ENCODE assay signal across 1 cellular context in the genomic region with DNA sequence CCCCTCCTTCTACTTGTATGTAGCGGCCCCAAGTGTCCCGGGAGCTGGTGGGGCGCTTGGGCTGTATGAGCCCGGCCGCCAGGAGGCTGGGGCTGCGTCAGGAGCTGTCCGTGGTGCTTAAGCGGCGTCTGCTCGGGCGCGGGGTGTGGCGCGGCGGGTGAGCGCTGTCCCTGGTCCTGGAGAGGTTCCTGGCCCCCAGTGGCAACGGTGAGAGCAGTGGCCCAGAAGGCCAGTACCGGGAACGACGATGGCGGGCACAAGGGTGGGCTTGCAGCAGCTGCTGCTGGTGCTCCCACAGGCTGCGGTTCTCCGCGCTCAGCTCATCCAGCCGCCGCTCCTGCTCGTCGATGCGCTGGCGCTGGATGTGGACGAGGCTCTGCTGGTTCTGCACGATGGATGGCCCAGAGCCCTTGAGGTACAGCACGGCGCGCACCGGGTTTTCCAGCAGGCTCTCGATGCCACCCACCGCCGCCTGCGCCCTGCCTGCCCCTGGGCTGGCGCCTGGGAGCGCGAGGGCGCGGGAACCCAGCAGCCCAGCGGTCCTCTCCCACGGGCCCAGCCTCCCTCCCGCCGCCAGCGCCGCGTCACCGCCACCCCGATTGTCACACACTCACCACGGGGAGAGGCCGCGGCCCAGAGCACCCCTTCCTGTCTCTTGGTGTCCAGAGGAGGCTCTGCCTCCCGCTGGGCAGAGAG.
TF ChIP-seq lines count a peak whose summit lies in the region.

No MANE protein-coding gene starts in this region.

TF ChIP-seq in HepG2, 621 proteins besides CTCF, POLR2A, EP300 and RAD21 (continued from another document and continues in another):
- TF ChIP-seq, protein P1, sequence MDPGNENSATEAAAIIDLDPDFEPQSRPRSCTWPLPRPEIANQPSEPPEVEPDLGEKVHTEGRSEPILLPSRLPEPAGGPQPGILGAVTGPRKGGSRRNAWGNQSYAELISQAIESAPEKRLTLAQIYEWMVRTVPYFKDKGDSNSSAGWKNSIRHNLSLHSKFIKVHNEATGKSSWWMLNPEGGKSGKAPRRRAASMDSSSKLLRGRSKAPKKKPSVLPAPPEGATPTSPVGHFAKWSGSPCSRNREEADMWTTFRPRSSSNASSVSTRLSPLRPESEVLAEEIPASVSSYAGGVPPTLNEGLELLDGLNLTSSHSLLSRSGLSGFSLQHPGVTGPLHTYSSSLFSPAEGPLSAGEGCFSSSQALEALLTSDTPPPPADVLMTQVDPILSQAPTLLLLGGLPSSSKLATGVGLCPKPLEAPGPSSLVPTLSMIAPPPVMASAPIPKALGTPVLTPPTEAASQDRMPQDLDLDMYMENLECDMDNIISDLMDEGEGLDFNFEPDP (CRISPR knock-in tag; conservative IDR thresholded peaks at IDR 0.05): peak; percentile 100
- TF ChIP-seq, protein P2, sequence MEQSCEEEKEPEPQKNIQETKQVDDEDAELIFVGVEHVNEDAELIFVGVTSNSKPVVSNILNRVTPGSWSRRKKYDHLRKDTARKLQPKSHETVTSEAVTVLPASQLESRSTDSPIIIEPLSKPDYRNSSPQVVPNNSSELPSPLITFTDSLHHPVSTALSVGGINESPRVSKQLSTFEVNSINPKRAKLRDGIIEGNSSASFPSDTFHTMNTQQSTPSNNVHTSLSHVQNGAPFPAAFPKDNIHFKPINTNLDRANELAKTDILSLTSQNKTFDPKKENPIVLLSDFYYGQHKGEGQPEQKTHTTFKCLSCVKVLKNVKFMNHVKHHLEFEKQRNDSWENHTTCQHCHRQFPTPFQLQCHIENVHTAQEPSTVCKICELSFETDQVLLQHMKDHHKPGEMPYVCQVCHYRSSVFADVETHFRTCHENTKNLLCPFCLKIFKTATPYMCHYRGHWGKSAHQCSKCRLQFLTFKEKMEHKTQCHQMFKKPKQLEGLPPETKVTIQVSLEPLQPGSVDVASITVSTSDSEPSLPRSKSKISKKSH (CRISPR knock-in tag; IDR thresholded peaks at IDR 0.05; ENCODE audit: borderline replicate concordance): peak; percentile 100
- TF ChIP-seq ZNF468 (CRISPR knock-in tag; IDR thresholded peaks at IDR 0.05) (peak; percentile 100), HNRNPL (IDR thresholded peaks at IDR 0.05; ENCODE audit: low read depth, low read length) (no peak), SRSF9 (IDR thresholded peaks at IDR 0.05; ENCODE audit: borderline replicate concordance, insufficient read depth, low read depth, low read length, poor library complexity, severe bottlenecking) (no peak), ZMAT3 (CRISPR knock-in tag; conservative IDR thresholded peaks at IDR 0.05) (peak; percentile 100), ZNF24 (IDR thresholded peaks at IDR 0.05) (no peak), ZNF138 (CRISPR knock-in tag; IDR thresholded peaks at IDR 0.05; ENCODE audit: low read depth) (peak; percentile 100), RFX1 (IDR thresholded peaks at IDR 0.05) (no peak), SPEN (CRISPR knock-in tag; IDR thresholded peaks at IDR 0.05; ENCODE audit: low read depth) (peak; percentile 97), ZNF83 (CRISPR knock-in tag; IDR thresholded peaks at IDR 0.05; ENCODE audit: borderline replicate concordance) (peak; percentile 100), TBP (CRISPR knock-in tag; IDR thresholded peaks at IDR 0.05) (no peak), ZBTB20 (CRISPR knock-in tag; IDR thresholded peaks at IDR 0.05; ENCODE audit: borderline replicate concordance, low read depth) (peak; percentile 100), GZF1 (CRISPR knock-in tag; IDR thresholded peaks at IDR 0.05) (peak; percentile 96), ZNF17 (CRISPR knock-in tag; IDR thresholded peaks at IDR 0.05) (peak; percentile 99), ZZZ3 (CRISPR knock-in tag; IDR thresholded peaks at IDR 0.05; ENCODE audit: borderline replicate concordance) (peak; percentile 97), FLYWCH1 (CRISPR knock-in tag; IDR thresholded peaks at IDR 0.05) (peak; percentile 99), RBFOX2 (IDR thresholded peaks at IDR 0.05; ENCODE audit: low read depth, low read length) (no peak), ZFAT (CRISPR knock-in tag; conservative IDR thresholded peaks at IDR 0.05) (peak; percentile 98), GTF3A (CRISPR knock-in tag; conservative IDR thresholded peaks at IDR 0.05) (0 out of 2 replicates have a peak, but pooled peaks have one; percentile 50), ZNF180 (CRISPR knock-in tag; IDR thresholded peaks at IDR 0.05; ENCODE audit: borderline replicate concordance, low read depth) (peak; percentile 99; the same call in 1 of the 2 replicates)
- TF ChIP-seq, protein P3, sequence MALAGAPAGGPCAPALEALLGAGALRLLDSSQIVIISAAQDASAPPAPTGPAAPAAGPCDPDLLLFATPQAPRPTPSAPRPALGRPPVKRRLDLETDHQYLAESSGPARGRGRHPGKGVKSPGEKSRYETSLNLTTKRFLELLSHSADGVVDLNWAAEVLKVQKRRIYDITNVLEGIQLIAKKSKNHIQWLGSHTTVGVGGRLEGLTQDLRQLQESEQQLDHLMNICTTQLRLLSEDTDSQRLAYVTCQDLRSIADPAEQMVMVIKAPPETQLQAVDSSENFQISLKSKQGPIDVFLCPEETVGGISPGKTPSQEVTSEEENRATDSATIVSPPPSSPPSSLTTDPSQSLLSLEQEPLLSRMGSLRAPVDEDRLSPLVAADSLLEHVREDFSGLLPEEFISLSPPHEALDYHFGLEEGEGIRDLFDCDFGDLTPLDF (CRISPR knock-in tag; IDR thresholded peaks at IDR 0.05): peak; percentile 98
- TF ChIP-seq, protein P4, sequence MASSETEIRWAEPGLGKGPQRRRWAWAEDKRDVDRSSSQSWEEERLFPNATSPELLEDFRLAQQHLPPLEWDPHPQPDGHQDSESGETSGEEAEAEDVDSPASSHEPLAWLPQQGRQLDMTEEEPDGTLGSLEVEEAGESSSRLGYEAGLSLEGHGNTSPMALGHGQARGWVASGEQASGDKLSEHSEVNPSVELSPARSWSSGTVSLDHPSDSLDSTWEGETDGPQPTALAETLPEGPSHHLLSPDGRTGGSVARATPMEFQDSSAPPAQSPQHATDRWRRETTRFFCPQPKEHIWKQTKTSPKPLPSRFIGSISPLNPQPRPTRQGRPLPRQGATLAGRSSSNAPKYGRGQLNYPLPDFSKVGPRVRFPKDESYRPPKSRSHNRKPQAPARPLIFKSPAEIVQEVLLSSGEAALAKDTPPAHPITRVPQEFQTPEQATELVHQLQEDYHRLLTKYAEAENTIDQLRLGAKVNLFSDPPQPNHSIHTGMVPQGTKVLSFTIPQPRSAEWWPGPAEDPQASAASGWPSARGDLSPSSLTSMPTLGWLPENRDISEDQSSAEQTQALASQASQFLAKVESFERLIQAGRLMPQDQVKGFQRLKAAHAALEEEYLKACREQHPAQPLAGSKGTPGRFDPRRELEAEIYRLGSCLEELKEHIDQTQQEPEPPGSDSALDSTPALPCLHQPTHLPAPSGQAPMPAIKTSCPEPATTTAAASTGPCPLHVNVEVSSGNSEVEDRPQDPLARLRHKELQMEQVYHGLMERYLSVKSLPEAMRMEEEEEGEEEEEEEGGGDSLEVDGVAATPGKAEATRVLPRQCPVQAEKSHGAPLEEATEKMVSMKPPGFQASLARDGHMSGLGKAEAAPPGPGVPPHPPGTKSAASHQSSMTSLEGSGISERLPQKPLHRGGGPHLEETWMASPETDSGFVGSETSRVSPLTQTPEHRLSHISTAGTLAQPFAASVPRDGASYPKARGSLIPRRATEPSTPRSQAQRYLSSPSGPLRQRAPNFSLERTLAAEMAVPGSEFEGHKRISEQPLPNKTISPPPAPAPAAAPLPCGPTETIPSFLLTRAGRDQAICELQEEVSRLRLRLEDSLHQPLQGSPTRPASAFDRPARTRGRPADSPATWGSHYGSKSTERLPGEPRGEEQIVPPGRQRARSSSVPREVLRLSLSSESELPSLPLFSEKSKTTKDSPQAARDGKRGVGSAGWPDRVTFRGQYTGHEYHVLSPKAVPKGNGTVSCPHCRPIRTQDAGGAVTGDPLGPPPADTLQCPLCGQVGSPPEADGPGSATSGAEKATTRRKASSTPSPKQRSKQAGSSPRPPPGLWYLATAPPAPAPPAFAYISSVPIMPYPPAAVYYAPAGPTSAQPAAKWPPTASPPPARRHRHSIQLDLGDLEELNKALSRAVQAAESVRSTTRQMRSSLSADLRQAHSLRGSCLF (CRISPR knock-in tag; IDR thresholded peaks at IDR 0.05; ENCODE audit: borderline replicate concordance): peak; percentile 100
- TF ChIP-seq, protein P5, sequence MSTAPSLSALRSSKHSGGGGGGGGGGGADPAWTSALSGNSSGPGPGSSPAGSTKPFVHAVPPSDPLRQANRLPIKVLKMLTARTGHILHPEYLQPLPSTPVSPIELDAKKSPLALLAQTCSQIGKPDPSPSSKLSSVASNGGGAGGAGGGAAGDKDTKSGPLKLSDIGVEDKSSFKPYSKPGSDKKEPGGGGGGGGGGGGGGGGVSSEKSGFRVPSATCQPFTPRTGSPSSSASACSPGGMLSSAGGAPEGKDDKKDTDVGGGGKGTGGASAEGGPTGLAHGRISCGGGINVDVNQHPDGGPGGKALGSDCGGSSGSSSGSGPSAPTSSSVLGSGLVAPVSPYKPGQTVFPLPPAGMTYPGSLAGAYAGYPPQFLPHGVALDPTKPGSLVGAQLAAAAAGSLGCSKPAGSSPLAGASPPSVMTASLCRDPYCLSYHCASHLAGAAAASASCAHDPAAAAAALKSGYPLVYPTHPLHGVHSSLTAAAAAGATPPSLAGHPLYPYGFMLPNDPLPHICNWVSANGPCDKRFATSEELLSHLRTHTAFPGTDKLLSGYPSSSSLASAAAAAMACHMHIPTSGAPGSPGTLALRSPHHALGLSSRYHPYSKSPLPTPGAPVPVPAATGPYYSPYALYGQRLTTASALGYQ (CRISPR knock-in tag; IDR thresholded peaks at IDR 0.05): peak; percentile 99
- TF ChIP-seq, protein P6, sequence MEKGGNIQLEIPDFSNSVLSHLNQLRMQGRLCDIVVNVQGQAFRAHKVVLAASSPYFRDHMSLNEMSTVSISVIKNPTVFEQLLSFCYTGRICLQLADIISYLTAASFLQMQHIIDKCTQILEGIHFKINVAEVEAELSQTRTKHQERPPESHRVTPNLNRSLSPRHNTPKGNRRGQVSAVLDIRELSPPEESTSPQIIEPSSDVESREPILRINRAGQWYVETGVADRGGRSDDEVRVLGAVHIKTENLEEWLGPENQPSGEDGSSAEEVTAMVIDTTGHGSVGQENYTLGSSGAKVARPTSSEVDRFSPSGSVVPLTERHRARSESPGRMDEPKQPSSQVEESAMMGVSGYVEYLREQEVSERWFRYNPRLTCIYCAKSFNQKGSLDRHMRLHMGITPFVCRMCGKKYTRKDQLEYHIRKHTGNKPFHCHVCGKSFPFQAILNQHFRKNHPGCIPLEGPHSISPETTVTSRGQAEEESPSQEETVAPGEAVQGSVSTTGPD (CRISPR knock-in tag; IDR thresholded peaks at IDR 0.05): peak; percentile 97
- TF ChIP-seq, protein P7, sequence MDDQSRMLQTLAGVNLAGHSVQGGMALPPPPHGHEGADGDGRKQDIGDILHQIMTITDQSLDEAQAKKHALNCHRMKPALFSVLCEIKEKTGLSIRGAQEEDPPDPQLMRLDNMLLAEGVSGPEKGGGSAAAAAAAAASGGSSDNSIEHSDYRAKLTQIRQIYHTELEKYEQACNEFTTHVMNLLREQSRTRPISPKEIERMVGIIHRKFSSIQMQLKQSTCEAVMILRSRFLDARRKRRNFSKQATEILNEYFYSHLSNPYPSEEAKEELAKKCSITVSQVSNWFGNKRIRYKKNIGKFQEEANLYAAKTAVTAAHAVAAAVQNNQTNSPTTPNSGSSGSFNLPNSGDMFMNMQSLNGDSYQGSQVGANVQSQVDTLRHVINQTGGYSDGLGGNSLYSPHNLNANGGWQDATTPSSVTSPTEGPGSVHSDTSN (CRISPR knock-in tag; IDR thresholded peaks at IDR 0.05; ENCODE audit: borderline replicate concordance): peak; percentile 99
- TF ChIP-seq, protein P8, sequence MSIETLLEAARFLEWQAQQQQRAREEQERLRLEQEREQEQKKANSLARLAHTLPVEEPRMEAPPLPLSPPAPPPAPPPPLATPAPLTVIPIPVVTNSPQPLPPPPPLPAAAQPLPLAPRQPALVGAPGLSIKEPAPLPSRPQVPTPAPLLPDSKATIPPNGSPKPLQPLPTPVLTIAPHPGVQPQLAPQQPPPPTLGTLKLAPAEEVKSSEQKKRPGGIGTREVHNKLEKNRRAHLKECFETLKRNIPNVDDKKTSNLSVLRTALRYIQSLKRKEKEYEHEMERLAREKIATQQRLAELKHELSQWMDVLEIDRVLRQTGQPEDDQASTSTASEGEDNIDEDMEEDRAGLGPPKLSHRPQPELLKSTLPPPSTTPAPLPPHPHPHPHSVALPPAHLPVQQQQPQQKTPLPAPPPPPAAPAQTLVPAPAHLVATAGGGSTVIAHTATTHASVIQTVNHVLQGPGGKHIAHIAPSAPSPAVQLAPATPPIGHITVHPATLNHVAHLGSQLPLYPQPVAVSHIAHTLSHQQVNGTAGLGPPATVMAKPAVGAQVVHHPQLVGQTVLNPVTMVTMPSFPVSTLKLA (IDR thresholded peaks at IDR 0.05): 0 out of 2 replicates have a peak, but pooled peaks have one; percentile 25
- TF ChIP-seq, protein P9, sequence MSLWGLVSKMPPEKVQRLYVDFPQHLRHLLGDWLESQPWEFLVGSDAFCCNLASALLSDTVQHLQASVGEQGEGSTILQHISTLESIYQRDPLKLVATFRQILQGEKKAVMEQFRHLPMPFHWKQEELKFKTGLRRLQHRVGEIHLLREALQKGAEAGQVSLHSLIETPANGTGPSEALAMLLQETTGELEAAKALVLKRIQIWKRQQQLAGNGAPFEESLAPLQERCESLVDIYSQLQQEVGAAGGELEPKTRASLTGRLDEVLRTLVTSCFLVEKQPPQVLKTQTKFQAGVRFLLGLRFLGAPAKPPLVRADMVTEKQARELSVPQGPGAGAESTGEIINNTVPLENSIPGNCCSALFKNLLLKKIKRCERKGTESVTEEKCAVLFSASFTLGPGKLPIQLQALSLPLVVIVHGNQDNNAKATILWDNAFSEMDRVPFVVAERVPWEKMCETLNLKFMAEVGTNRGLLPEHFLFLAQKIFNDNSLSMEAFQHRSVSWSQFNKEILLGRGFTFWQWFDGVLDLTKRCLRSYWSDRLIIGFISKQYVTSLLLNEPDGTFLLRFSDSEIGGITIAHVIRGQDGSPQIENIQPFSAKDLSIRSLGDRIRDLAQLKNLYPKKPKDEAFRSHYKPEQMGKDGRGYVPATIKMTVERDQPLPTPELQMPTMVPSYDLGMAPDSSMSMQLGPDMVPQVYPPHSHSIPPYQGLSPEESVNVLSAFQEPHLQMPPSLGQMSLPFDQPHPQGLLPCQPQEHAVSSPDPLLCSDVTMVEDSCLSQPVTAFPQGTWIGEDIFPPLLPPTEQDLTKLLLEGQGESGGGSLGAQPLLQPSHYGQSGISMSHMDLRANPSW (CRISPR knock-in tag; IDR thresholded peaks at IDR 0.05; ENCODE audit: borderline replicate concordance): peak; percentile 92
- TF ChIP-seq, protein P10, sequence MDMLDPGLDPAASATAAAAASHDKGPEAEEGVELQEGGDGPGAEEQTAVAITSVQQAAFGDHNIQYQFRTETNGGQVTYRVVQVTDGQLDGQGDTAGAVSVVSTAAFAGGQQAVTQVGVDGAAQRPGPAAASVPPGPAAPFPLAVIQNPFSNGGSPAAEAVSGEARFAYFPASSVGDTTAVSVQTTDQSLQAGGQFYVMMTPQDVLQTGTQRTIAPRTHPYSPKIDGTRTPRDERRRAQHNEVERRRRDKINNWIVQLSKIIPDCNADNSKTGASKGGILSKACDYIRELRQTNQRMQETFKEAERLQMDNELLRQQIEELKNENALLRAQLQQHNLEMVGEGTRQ (IDR thresholded peaks at IDR 0.05; ENCODE audit: low read depth, low read length): no peak
- TF ChIP-seq, protein P10 (CRISPR knock-in tag; IDR thresholded peaks at IDR 0.05; ENCODE audit: borderline replicate concordance): peak; percentile 32; the same call in 1 of the 2 replicates
